In genomic region chr12:57610553-57611115, GRCh38 we compare ENCODE assay signal across 9 cellular contexts. TPM values are rescaled to one million over a fixed set of nuclear protein-coding genes. Genes with fewer than 3 reads are reported as not detected.
DNase-seq lines count a peak whose midpoint lies in the region; ATAC-seq and TF ChIP-seq lines count a peak whose summit lies in the region.
"Had no signal": no experiment of that assay in that cellular context is flagged by ENCODE, and none has a peak within 500 bp of the region (broad histone marks: within the 10 kb centered on the region; RNA-seq: fewer than 3 reads in every experiment).

No MANE protein-coding gene starts in this region.

- no peak for DNase-seq in T-helper 2 cell treated with Interferon-gamma antibody and Interleukin-4, amounts not matched to agents 5 μg/mL and 100 μg/mL, for 36 hours (ENCODE audit: low spot score)
- no peak for DNase-seq in T-helper 2 cell
- DNase-seq in mammary epithelial cell = no peak
- no peak for DNase-seq in right lobe of liver
- DNase-seq in tibial nerve (ENCODE audit: low spot score in 2 of 2) = peak in 1 of 2 donors; percentile 44
- DNase-seq in islet precursor cell = no peak
- DNase-seq in cerebellar cortex (ENCODE audit: low spot score) = no peak
- no peak for DNase-seq in NCI-H2029 (lab: John Stamatoyannopoulos, UW)
- DNase-seq: DND-41 had no signal

- H3K4me1 ChIP-seq in mammary epithelial cell (ENCODE audit: insufficient read depth, low read length) (peaks cover 8% of the 10 kb centered on the region), right lobe of liver (peaks cover 0 to 12% (median 0%) of the 10 kb centered on the region in 4 donors), tibial nerve (peaks cover 0 to 86% (median 11%) of the 10 kb centered on the region in 4 donors)

- CTCF ChIA-PET in mammary epithelial cell (lab: Charles Lee; ENCODE audit: low non-redundant PET) = no interaction called here

- H3K27me3 ChIP-seq in mammary epithelial cell (ENCODE audit: insufficient read depth, low read length) = peaks cover 15% of the 10 kb centered on the region
- peaks cover 0 to 8% of the 10 kb centered on the region in 2 donors for H3K27me3 ChIP-seq in right lobe of liver
- H3K27me3 ChIP-seq in tibial nerve = no peaks in the 10 kb centered on the region

- no peak overlapping the region for H3K9ac ChIP-seq in mammary epithelial cell (ENCODE audit: insufficient read depth, low read length)

- dilution Hi-C loops in mammary epithelial cell (cut with HindIII; ENCODE audit: low sequenced_read_pairs) = no loop called here

- peak overlapping the region; percentile 72 for H2AFZ ChIP-seq in mammary epithelial cell (ENCODE audit: low read depth, low read length)

- TF ChIP-seq CTCF in mammary epithelial cell (conservative IDR thresholded peaks at IDR 0.05 in 1 of 2, IDR thresholded peaks at IDR 0.05 in 1 of 2; ENCODE audit: extremely low read depth in 1 of 2, insufficient read depth in 1 of 2, low read depth in 1 of 2, low read length in 2 of 2) (no peak), right lobe of liver (IDR thresholded peaks at IDR 0.05) (no peak), tibial nerve (IDR thresholded peaks at IDR 0.05) (no peak)

- TF ChIP-seq POLR2A in right lobe of liver (IDR thresholded peaks at IDR 0.05) (no peak), tibial nerve (IDR thresholded peaks at IDR 0.05) (no peak)

- WGBS in mammary epithelial cell (ENCODE audit: low coverage, missing lambda C conversion rate) = 10% methylated on average over 2 of the region's 30 CpGs
- 5% methylated on average over 26 of the region's 30 CpGs for WGBS in right lobe of liver (ENCODE audit: insufficient coverage, low coverage, low lambda C conversion rate, missing lambda C conversion rate)
- whole genome bisulfite sequencing in tibial nerve, 2 donors = 4 to 6% methylated on average over 29 to 30 of the region's 30 CpGs

- H3K27ac Mint-ChIP-seq in T-helper 2 cell treated with Interferon-gamma antibody and Interleukin-4, amounts not matched to agents 5 μg/mL and 100 μg/mL, for 36 hours = no peak overlapping the region

- H3K4me3 ChIP-seq in mammary epithelial cell (replicated peaks in 1 of 3; ENCODE audit: insufficient read depth in 1 of 3, low read depth in 2 of 3, low read length in 3 of 3) = peak overlapping the region in 2 of 3 experiments; percentile 29 to 46
- H3K4me3 ChIP-seq in right lobe of liver = peak overlapping the region; percentile 40 to 45 (median 44)
- peak overlapping the region; percentile 44 to 86 (median 68) for H3K4me3 ChIP-seq in tibial nerve

- peaks cover 3% of the 10 kb centered on the region for H3K36me3 Mint-ChIP-seq in T-helper 2 cell treated with Interferon-gamma antibody and Interleukin-4, amounts not matched to agents 5 μg/mL and 100 μg/mL, for 36 hours (ENCODE audit: low read depth)

- H3K4me2 ChIP-seq in mammary epithelial cell (ENCODE audit: insufficient read depth, low read depth, low read length) = peak overlapping the region; percentile 79

- H3K79me2 ChIP-seq in mammary epithelial cell (ENCODE audit: insufficient read depth, low read length) = no peaks in the 10 kb centered on the region

- peaks cover 35% of the 10 kb centered on the region for H3K27me3 Mint-ChIP-seq in T-helper 2 cell treated with Interferon-gamma antibody and Interleukin-4, amounts not matched to agents 5 μg/mL and 100 μg/mL, for 36 hours (ENCODE audit: low read depth)

- intact Hi-C loops in mammary epithelial cell (cut with micrococcal nuclease) = no loop called here
- intact Hi-C loops in right lobe of liver (cut with DNase I) = no loop called here

- no peaks in the 10 kb centered on the region for H4K20me1 ChIP-seq in mammary epithelial cell (ENCODE audit: insufficient read depth, low read length)

- ATAC-seq in right lobe of liver = peak in 2 of 4 donors; percentile 9 to 18

- H3K36me3 ChIP-seq in mammary epithelial cell (ENCODE audit: insufficient read depth, low read length) (no peaks in the 10 kb centered on the region), right lobe of liver (no peaks in the 10 kb centered on the region), tibial nerve (peaks cover 0 to 41% (median 0%) of the 10 kb centered on the region in 3 donors)

- no peak for TF ChIP-seq EP300 in tibial nerve (IDR thresholded peaks at IDR 0.05)

- BruUV-seq in mammary epithelial cell (replicated peaks; lab: Mats Ljungman, UMichigan) = no TSS peak

- peaks cover 8% of the 10 kb centered on the region for H3K4me1 Mint-ChIP-seq in T-helper 2 cell treated with Interferon-gamma antibody and Interleukin-4, amounts not matched to agents 5 μg/mL and 100 μg/mL, for 36 hours (ENCODE audit: low read depth)

- peak overlapping the region; percentile 75 for H3K4me3 Mint-ChIP-seq in T-helper 2 cell treated with Interferon-gamma antibody and Interleukin-4, amounts not matched to agents 5 μg/mL and 100 μg/mL, for 36 hours

- H3K9me3 Mint-ChIP-seq in T-helper 2 cell treated with Interferon-gamma antibody and Interleukin-4, amounts not matched to agents 5 μg/mL and 100 μg/mL, for 36 hours = no peaks in the 10 kb centered on the region

- H3K9me3 ChIP-seq in mammary epithelial cell (replicated peaks; ENCODE audit: insufficient read depth, low read length) (no peaks in the 10 kb centered on the region), right lobe of liver (no peaks in the 10 kb centered on the region), tibial nerve (no peaks in the 10 kb centered on the region)

- in situ Hi-C loops in mammary epithelial cell (cut with MboI; ENCODE audit: low sequenced_read_pairs in 2 of 2) = no loop called here

- H3K27ac ChIP-seq in mammary epithelial cell (ENCODE audit: insufficient read depth, low read depth, low read length) (no peak overlapping the region), right lobe of liver (peak overlapping the region in 2 of 3 donors; percentile 29 to 53), tibial nerve (peak overlapping the region; percentile 64 to 93 (median 83))

RNA-seq across cellular contexts. Expression of gene ARHGEF25, which starts 0.6 kb away (rescaled TPM):
- total RNA-seq in mammary epithelial cell = 1 to 10 TPM; 2.6 to 6.3 TPM
- polyA plus RNA-seq in mammary epithelial cell = 1.3 TPM
- polyA minus RNA-seq in mammary epithelial cell = not detected
- total RNA-seq in right lobe of liver = 1 to 10 TPM in 5 of 6 experiments, under 1 TPM in 1; 0.92 to 2.0 (median 1.3) TPM
- total RNA-seq in tibial nerve = 10 to 100 TPM; 31.2 to 91.2 (median 48.8) TPM

RNA-seq across cellular contexts. Expression of gene DTX3, which starts 6.0 kb away (rescaled TPM):
- total RNA-seq in mammary epithelial cell = 1 to 10 TPM; 1.6 to 8.8 TPM
- polyA plus RNA-seq in mammary epithelial cell = 2.9 TPM
- polyA minus RNA-seq in mammary epithelial cell = 1.2 TPM
- 1 to 10 TPM in 5 of 6 experiments, under 1 TPM in 1; 0.86 to 2.7 (median 1.9) TPM for total RNA-seq in right lobe of liver
- 10 to 100 TPM; 19.0 to 33.1 (median 28.1) TPM for total RNA-seq in tibial nerve

RNA-seq across cellular contexts. Expression of gene PIP4K2C, which starts 19.6 kb away (rescaled TPM):
- 100 to 1,000 TPM in 1 of 2 donors, 10 to 100 TPM in 1; 89.0 to 111 TPM for total RNA-seq in mammary epithelial cell
- 79.6 TPM for polyA plus RNA-seq in mammary epithelial cell
- 167 TPM for polyA minus RNA-seq in mammary epithelial cell
- total RNA-seq in right lobe of liver = 10 to 100 TPM; 11.3 to 27.6 (median 12.8) TPM
- total RNA-seq in tibial nerve = 10 to 100 TPM; 29.5 to 67.7 (median 35.9) TPM

RNA-seq across cellular contexts. Expression of gene B4GALNT1, which starts 22.4 kb away (rescaled TPM):
- total RNA-seq in mammary epithelial cell (10 to 100 TPM in 1 of 2 donors, 1 to 10 TPM in 1; 8.0 to 13.4 TPM), right lobe of liver (1 to 10 TPM in 3 of 6 experiments, under 1 TPM in 3; 0.44 to 3.6 (median 0.78) TPM), tibial nerve (10 to 100 TPM; 14.5 to 43.8 (median 16.8) TPM)
- 10.8 TPM for polyA plus RNA-seq in mammary epithelial cell
- polyA minus RNA-seq in mammary epithelial cell = 36.0 TPM

Comparison
In these comparisons a context has a peak if more than half of its experiments do, and no peak if none do; other contexts are left out.
1. RNA of gene ARHGEF25, which starts 0.6 kb away (total RNA-seq): 31.2 to 91.2 TPM in tibial nerve; 2.6 to 6.3 TPM in mammary epithelial cell and 0.92 to 2.0 TPM in right lobe of liver; every median in the first group is over 4 times any median in the second.
2. Peak in every context shown above with its lines, with median percentiles within 50 percentile points of each other: H3K4me3 ChIP-seq.